ENCODE assay signal across 1 cellular context in the genomic region with DNA sequence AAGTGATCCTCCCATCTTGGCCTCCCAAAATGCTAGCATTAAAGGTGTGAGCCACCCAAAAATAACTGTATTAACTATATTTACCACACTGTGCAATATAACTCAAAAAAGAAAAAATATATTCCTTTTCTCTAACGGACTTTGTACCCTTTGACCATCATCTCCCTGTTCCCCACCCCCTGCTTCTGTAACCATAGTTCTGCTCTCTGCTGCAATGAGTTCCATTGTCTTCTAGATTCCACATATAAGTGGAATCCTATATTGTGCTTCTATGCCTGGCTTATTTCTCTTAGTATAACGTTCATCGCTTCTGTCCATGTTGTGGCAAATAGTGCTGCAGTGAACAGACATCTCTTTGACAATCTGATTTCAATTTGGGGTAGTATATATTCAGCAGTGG.
TF ChIP-seq lines count a peak whose summit lies in the region.

No MANE protein-coding gene starts in this region.

TF ChIP-seq in HepG2, 621 proteins besides CTCF, POLR2A, EP300 and RAD21:
- TF ChIP-seq HNF4G (IDR thresholded peaks at IDR 0.05; ENCODE audit: borderline replicate concordance, low read depth, low read length) (peak; percentile 42; the same call in 1 of the 2 replicates), HNF4G (CRISPR knock-in tag; IDR thresholded peaks at IDR 0.05; ENCODE audit: borderline replicate concordance, low read depth) (no peak), SOX5 (CRISPR knock-in tag; IDR thresholded peaks at IDR 0.05; ENCODE audit: borderline replicate concordance) (peak; percentile 71), PTBP1 (IDR thresholded peaks at IDR 0.05; ENCODE audit: low read depth, low read length, poor library complexity, severe bottlenecking) (no peak), ZC3H13 (CRISPR knock-in tag; IDR thresholded peaks at IDR 0.05) (no peak), MTA3 (CRISPR knock-in tag; IDR thresholded peaks at IDR 0.05) (no peak), HNF4A (CRISPR knock-in tag; IDR thresholded peaks at IDR 0.05) (peak; percentile 54), KMT2A (CRISPR knock-in tag; IDR thresholded peaks at IDR 0.05) (no peak), HHEX (CRISPR knock-in tag; IDR thresholded peaks at IDR 0.05) (no peak), ZFAT (CRISPR knock-in tag; conservative IDR thresholded peaks at IDR 0.05) (no peak), ZBTB1 (CRISPR knock-in tag; IDR thresholded peaks at IDR 0.05; ENCODE audit: borderline replicate concordance) (no peak), FOXJ3 (CRISPR knock-in tag; IDR thresholded peaks at IDR 0.05; ENCODE audit: borderline replicate concordance) (no peak), ONECUT2 (CRISPR knock-in tag; IDR thresholded peaks at IDR 0.05) (no peak), GATAD2A (CRISPR knock-in tag; IDR thresholded peaks at IDR 0.05) (0 out of 2 replicates have a peak, but pooled peaks have one; percentile 27), CHCHD3 (CRISPR knock-in tag; IDR thresholded peaks at IDR 0.05) (no peak), SRY (CRISPR knock-in tag; IDR thresholded peaks at IDR 0.05) (no peak), ZFP36L1 (CRISPR knock-in tag; IDR thresholded peaks at IDR 0.05) (no peak), MEIS1 (CRISPR knock-in tag; IDR thresholded peaks at IDR 0.05; ENCODE audit: borderline replicate concordance) (no peak), SNAI1 (CRISPR knock-in tag; IDR thresholded peaks at IDR 0.05; ENCODE audit: borderline replicate concordance) (no peak), ZNF773 (CRISPR knock-in tag; IDR thresholded peaks at IDR 0.05; ENCODE audit: borderline replicate concordance) (no peak), ZNF296 (CRISPR knock-in tag; conservative IDR thresholded peaks at IDR 0.05) (no peak), ZNF709 (CRISPR knock-in tag; IDR thresholded peaks at IDR 0.05) (no peak), RCOR2 (CRISPR knock-in tag; IDR thresholded peaks at IDR 0.05) (no peak), SOX6 (IDR thresholded peaks at IDR 0.05) (no peak), SOX6 (CRISPR knock-in tag; IDR thresholded peaks at IDR 0.05) (peak; percentile 43), IRF2 (CRISPR knock-in tag; IDR thresholded peaks at IDR 0.05) (no peak), SOX13 (IDR thresholded peaks at IDR 0.05) (no peak), SOX13 (CRISPR knock-in tag; conservative IDR thresholded peaks at IDR 0.05 in 1 of 2, IDR thresholded peaks at IDR 0.05 in 1 of 2) (peak in 1 of 2 experiments; percentile 76; a peak in 2 of 4 replicates)
- TF ChIP-seq, protein P1, sequence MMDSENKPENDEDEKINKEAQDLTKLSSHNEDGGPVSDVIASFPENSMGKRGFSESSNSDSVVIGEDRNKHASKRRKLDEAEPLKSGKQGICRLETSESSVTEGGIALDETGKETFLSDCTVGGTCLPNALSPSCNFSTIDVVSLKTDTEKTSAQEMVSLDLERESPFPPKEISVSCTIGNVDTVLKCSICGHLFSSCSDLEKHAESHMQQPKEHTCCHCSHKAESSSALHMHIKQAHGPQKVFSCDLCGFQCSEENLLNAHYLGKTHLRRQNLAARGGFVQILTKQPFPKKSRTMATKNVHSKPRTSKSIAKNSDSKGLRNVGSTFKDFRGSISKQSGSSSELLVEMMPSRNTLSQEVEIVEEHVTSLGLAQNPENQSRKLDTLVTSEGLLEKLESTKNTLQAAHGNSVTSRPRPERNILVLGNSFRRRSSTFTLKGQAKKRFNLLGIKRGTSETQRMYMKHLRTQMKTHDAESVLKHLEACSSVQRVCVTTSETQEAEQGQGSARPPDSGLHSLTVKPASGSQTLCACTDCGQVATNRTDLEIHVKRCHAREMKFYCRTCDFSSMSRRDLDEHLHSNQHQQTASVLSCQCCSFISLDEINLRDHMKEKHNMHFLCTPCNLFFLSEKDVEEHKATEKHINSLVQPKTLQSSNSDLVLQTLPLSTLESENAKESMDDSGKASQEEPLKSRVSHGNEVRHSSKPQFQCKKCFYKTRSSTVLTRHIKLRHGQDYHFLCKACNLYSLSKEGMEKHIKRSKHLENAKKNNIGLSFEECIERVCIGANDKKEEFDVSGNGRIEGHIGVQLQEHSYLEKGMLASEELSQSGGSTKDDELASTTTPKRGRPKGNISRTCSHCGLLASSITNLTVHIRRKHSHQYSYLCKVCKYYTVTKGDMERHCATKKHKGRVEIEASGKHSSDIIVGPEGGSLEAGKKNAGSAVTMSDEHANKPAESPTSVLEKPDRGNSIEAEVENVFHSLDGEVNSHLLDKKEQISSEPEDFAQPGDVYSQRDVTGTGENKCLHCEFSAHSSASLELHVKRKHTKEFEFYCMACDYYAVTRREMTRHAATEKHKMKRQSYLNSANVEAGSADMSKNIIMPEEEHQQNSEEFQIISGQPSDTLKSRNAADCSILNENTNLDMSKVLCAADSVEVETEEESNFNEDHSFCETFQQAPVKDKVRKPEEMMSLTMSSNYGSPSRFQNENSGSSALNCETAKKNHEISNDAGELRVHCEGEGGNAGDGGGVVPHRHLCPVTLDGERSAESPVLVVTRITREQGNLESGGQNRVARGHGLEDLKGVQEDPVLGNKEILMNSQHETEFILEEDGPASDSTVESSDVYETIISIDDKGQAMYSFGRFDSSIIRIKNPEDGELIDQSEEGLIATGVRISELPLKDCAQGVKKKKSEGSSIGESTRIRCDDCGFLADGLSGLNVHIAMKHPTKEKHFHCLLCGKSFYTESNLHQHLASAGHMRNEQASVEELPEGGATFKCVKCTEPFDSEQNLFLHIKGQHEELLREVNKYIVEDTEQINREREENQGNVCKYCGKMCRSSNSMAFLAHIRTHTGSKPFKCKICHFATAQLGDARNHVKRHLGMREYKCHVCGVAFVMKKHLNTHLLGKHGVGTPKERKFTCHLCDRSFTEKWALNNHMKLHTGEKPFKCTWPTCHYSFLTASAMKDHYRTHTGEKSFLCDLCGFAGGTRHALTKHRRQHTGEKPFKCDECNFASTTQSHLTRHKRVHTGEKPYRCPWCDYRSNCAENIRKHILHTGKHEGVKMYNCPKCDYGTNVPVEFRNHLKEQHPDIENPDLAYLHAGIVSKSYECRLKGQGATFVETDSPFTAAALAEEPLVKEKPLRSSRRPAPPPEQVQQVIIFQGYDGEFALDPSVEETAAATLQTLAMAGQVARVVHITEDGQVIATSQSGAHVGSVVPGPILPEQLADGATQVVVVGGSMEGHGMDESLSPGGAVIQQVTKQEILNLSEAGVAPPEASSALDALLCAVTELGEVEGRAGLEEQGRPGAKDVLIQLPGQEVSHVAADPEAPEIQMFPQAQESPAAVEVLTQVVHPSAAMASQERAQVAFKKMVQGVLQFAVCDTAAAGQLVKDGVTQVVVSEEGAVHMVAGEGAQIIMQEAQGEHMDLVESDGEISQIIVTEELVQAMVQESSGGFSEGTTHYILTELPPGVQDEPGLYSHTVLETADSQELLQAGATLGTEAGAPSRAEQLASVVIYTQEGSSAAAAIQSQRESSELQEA (CRISPR knock-in tag; IDR thresholded peaks at IDR 0.05; ENCODE audit: not compliant biosample characterization) = no peak
- TF ChIP-seq, protein P2, sequence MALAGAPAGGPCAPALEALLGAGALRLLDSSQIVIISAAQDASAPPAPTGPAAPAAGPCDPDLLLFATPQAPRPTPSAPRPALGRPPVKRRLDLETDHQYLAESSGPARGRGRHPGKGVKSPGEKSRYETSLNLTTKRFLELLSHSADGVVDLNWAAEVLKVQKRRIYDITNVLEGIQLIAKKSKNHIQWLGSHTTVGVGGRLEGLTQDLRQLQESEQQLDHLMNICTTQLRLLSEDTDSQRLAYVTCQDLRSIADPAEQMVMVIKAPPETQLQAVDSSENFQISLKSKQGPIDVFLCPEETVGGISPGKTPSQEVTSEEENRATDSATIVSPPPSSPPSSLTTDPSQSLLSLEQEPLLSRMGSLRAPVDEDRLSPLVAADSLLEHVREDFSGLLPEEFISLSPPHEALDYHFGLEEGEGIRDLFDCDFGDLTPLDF (CRISPR knock-in tag; IDR thresholded peaks at IDR 0.05) = no peak
- TF ChIP-seq, protein P3, sequence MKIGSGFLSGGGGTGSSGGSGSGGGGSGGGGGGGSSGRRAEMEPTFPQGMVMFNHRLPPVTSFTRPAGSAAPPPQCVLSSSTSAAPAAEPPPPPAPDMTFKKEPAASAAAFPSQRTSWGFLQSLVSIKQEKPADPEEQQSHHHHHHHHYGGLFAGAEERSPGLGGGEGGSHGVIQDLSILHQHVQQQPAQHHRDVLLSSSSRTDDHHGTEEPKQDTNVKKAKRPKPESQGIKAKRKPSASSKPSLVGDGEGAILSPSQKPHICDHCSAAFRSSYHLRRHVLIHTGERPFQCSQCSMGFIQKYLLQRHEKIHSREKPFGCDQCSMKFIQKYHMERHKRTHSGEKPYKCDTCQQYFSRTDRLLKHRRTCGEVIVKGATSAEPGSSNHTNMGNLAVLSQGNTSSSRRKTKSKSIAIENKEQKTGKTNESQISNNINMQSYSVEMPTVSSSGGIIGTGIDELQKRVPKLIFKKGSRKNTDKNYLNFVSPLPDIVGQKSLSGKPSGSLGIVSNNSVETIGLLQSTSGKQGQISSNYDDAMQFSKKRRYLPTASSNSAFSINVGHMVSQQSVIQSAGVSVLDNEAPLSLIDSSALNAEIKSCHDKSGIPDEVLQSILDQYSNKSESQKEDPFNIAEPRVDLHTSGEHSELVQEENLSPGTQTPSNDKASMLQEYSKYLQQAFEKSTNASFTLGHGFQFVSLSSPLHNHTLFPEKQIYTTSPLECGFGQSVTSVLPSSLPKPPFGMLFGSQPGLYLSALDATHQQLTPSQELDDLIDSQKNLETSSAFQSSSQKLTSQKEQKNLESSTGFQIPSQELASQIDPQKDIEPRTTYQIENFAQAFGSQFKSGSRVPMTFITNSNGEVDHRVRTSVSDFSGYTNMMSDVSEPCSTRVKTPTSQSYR (CRISPR knock-in tag; IDR thresholded peaks at IDR 0.05; ENCODE audit: borderline replicate concordance) = peak; percentile 67; the same call in 1 of the 2 replicates
- TF ChIP-seq, protein P4, sequence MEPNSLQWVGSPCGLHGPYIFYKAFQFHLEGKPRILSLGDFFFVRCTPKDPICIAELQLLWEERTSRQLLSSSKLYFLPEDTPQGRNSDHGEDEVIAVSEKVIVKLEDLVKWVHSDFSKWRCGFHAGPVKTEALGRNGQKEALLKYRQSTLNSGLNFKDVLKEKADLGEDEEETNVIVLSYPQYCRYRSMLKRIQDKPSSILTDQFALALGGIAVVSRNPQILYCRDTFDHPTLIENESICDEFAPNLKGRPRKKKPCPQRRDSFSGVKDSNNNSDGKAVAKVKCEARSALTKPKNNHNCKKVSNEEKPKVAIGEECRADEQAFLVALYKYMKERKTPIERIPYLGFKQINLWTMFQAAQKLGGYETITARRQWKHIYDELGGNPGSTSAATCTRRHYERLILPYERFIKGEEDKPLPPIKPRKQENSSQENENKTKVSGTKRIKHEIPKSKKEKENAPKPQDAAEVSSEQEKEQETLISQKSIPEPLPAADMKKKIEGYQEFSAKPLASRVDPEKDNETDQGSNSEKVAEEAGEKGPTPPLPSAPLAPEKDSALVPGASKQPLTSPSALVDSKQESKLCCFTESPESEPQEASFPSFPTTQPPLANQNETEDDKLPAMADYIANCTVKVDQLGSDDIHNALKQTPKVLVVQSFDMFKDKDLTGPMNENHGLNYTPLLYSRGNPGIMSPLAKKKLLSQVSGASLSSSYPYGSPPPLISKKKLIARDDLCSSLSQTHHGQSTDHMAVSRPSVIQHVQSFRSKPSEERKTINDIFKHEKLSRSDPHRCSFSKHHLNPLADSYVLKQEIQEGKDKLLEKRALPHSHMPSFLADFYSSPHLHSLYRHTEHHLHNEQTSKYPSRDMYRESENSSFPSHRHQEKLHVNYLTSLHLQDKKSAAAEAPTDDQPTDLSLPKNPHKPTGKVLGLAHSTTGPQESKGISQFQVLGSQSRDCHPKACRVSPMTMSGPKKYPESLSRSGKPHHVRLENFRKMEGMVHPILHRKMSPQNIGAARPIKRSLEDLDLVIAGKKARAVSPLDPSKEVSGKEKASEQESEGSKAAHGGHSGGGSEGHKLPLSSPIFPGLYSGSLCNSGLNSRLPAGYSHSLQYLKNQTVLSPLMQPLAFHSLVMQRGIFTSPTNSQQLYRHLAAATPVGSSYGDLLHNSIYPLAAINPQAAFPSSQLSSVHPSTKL (CRISPR knock-in tag; IDR thresholded peaks at IDR 0.05) = peak; percentile 32; the same call in 1 of the 2 replicates
- TF ChIP-seq, protein P5, sequence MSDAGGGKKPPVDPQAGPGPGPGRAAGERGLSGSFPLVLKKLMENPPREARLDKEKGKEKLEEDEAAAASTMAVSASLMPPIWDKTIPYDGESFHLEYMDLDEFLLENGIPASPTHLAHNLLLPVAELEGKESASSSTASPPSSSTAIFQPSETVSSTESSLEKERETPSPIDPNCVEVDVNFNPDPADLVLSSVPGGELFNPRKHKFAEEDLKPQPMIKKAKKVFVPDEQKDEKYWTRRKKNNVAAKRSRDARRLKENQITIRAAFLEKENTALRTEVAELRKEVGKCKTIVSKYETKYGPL (CRISPR knock-in tag; IDR thresholded peaks at IDR 0.05) = no peak
- TF ChIP-seq, protein P6, sequence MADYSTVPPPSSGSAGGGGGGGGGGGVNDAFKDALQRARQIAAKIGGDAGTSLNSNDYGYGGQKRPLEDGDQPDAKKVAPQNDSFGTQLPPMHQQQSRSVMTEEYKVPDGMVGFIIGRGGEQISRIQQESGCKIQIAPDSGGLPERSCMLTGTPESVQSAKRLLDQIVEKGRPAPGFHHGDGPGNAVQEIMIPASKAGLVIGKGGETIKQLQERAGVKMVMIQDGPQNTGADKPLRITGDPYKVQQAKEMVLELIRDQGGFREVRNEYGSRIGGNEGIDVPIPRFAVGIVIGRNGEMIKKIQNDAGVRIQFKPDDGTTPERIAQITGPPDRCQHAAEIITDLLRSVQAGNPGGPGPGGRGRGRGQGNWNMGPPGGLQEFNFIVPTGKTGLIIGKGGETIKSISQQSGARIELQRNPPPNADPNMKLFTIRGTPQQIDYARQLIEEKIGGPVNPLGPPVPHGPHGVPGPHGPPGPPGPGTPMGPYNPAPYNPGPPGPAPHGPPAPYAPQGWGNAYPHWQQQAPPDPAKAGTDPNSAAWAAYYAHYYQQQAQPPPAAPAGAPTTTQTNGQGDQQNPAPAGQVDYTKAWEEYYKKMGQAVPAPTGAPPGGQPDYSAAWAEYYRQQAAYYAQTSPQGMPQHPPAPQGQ (CRISPR knock-in tag; IDR thresholded peaks at IDR 0.05; ENCODE audit: borderline replicate concordance) = no peak
